In genomic region chr3:49668861-49669260, GRCh38 we compare ENCODE assay signal across 11 cellular contexts. TPM values are rescaled to one million over a fixed set of nuclear protein-coding genes. Genes with fewer than 3 reads are reported as not detected.
DNase-seq lines count a peak whose midpoint lies in the region; FAIRE-seq and TF ChIP-seq lines count a peak whose summit lies in the region.
"Had no signal": no experiment of that assay in that cellular context is flagged by ENCODE, and none has a peak within 500 bp of the region (broad histone marks: within the 10 kb centered on the region; RNA-seq: fewer than 3 reads in every experiment).

No MANE protein-coding gene starts in this region.

- peak overlapping the region in 32 of 59 donors; percentile 7 to 84 (median 58) for H3K27ac ChIP-seq in dorsolateral prefrontal cortex
- H3K27ac ChIP-seq: body of pancreas, SJSA1 had no signal

- intact Hi-C loops in dorsolateral prefrontal cortex (cut with DNase I), result no loop called here

- H3K27me3 ChIP-seq in dorsolateral prefrontal cortex, result no peaks in the 10 kb centered on the region
- H3K27me3 ChIP-seq: body of pancreas, SJSA1 had no signal

- TF ChIP-seq CTCF in dorsolateral prefrontal cortex (IDR thresholded peaks at IDR 0.05 in 54 of 56, conservative IDR thresholded peaks at IDR 0.05 in 2 of 56; ENCODE audit: low read depth in 1 of 56, partially characterized antibody in 56 of 56), result no peak

- peak; percentile 69 for DNase-seq in M059J (ENCODE audit: low read depth)
- DNase-seq in dorsolateral prefrontal cortex, result no peak
- peak; percentile 61 for DNase-seq in urothelium cell line (ENCODE audit: low spot score)
- no peak for DNase-seq in DMS 273 treated with DMSO at 0.1 percent for 48 hours (lab: John Stamatoyannopoulos, UW)
- DNase-seq in effector CD8-positive, alpha-beta T cell (lab: John Stamatoyannopoulos, UW), result no peak
- DNase-seq: activated effector memory CD4-positive, alpha-beta T cell treated with Interleukin-2 at 50 U/mL for 16 hours; CD8-positive, alpha-beta memory T cell; H9 had no signal

- FAIRE-seq in urothelium cell line (lab: Jason Lieb, UNC), result peak; percentile 52
- FAIRE-seq: TTC549 had no signal

- no peak overlapping the region for H3K4me3 ChIP-seq in dorsolateral prefrontal cortex
- H3K4me3 ChIP-seq: body of pancreas, SJSA1 had no signal

RNA-seq across cellular contexts. Expression of gene APEH, which starts 5.3 kb away (rescaled TPM):
- total RNA-seq in M059J (2014; rRNA removed; shearing (Covaris generic)), result 60.4 and 88.6 TPM in 2 replicates
- 100 to 1,000 TPM in 17 of 120 experiments, 10 to 100 TPM in 103; 53.0 to 121 (median 85.4) TPM for total RNA-seq in dorsolateral prefrontal cortex

RNA-seq across cellular contexts. Expression of gene MST1, which starts 20.4 kb away (rescaled TPM):
- 0.59 TPM in 1 of 2 replicates, not detected in the other for total RNA-seq in M059J (2014; rRNA removed; shearing (Covaris generic))
- 10 to 100 TPM in 114 of 120 experiments, 1 to 10 TPM in 6; 8.8 to 30.0 (median 15.2) TPM for total RNA-seq in dorsolateral prefrontal cortex

RNA-seq across cellular contexts. Expression of gene RNF123, which starts 20.5 kb away (rescaled TPM):
- 6.9 and 13.7 TPM in 2 replicates for total RNA-seq in M059J (2014; rRNA removed; shearing (Covaris generic))
- total RNA-seq in dorsolateral prefrontal cortex, result 100 to 1,000 TPM in 1 of 120 experiments, 10 to 100 TPM in 119; 43.7 to 103 (median 67.5) TPM

RNA-seq across cellular contexts. Expression of gene AMIGO3, which starts 50.6 kb away (rescaled TPM):
- 5.5 TPM in 1 of 2 replicates, not detected in the other for total RNA-seq in M059J (2014; rRNA removed; shearing (Covaris generic))
- total RNA-seq in dorsolateral prefrontal cortex, result 1 to 10 TPM in 1 of 120 experiments, under 1 TPM in 12, not detected in 107; 0.22 to 1.6 (median 0.32) TPM

RNA-seq across cellular contexts. Expression of gene GMPPB, which starts 54.9 kb away (rescaled TPM):
- 20.4 and 39.4 TPM in 2 replicates for total RNA-seq in M059J (2014; rRNA removed; shearing (Covaris generic))
- total RNA-seq in dorsolateral prefrontal cortex, result 10 to 100 TPM; 10.6 to 25.4 (median 17.0) TPM

Comparison
In these comparisons a context has a peak if more than half of its experiments do, and no peak if none do; other contexts are left out.
1. DNase-seq: peak in M059J (single experiment) and urothelium cell line (single experiment); none in dorsolateral prefrontal cortex (0 of 10), DMS 273 treated with DMSO at 0.1 percent for 48 hours (single experiment) and effector CD8-positive, alpha-beta T cell (single experiment).